Comparison of ENCODE assay signal across 19 cellular contexts in genomic region chr7:132381742-132382472, GRCh38.
DNase-seq lines count a peak whose midpoint lies in the region; ATAC-seq and TF ChIP-seq lines count a peak whose summit lies in the region.
"Had no signal": no experiment of that assay in that cellular context is flagged by ENCODE, and none has a peak within 500 bp of the region (broad histone marks: within the 10 kb centered on the region; RNA-seq: fewer than 3 reads in every experiment).

No MANE protein-coding gene starts in this region.

- TF ChIP-seq EP300 in tibial nerve (IDR thresholded peaks at IDR 0.05), result no peak

- H3K9me3 ChIP-seq in spleen (no peaks in the 10 kb centered on the region), tibial nerve (no peaks in the 10 kb centered on the region)
- H3K9me3 ChIP-seq: SJSA1, testis had no signal

- peaks cover 0 to 16% (median 5%) of the 10 kb centered on the region in 6 donors for H3K4me1 ChIP-seq in spleen
- peaks cover 0 to 39% (median 3%) of the 10 kb centered on the region in 4 donors for H3K4me1 ChIP-seq in tibial nerve
- H3K4me1 ChIP-seq: SJSA1 had no signal

- H3K36me3 ChIP-seq in spleen, result no peaks in the 10 kb centered on the region
- H3K36me3 ChIP-seq in tibial nerve, result no peaks in the 10 kb centered on the region
- H3K36me3 ChIP-seq: SJSA1 had no signal

- H3K36me3 Mint-ChIP-seq in activated CD4-positive, alpha-beta memory T cell treated with anti-CD3 and anti-CD28 coated beads for 36 hours, result no peaks in the 10 kb centered on the region

- WGBS in spleen, 5 donors, result 48 to 61% (median 57%) methylated on average over 9 of the region's 9 CpGs
- WGBS in tibial nerve, 2 donors, result 52 to 61% methylated on average over 9 of the region's 9 CpGs

- peaks cover 1% of the 10 kb centered on the region for H3K27me3 Mint-ChIP-seq in activated CD4-positive, alpha-beta memory T cell treated with anti-CD3 and anti-CD28 coated beads for 36 hours

- CTCF ChIA-PET in activated CD4-positive, alpha-beta memory T cell treated with anti-CD3 and anti-CD28 coated beads for 36 hours (lab: Charles Lee), result no interaction called here

- POLR2A ChIA-PET in activated CD4-positive, alpha-beta memory T cell treated with anti-CD3 and anti-CD28 coated beads for 36 hours (lab: Charles Lee), result no interaction called here

- no peaks in the 10 kb centered on the region for H3K4me1 Mint-ChIP-seq in activated CD4-positive, alpha-beta memory T cell treated with anti-CD3 and anti-CD28 coated beads for 36 hours (ENCODE audit: low read depth)

- TF ChIP-seq POLR2A in spleen (IDR thresholded peaks at IDR 0.05) (no peak), tibial nerve (IDR thresholded peaks at IDR 0.05) (no peak)

- H3K27ac Mint-ChIP-seq in activated CD4-positive, alpha-beta memory T cell treated with anti-CD3 and anti-CD28 coated beads for 36 hours, result no peak overlapping the region
- H3K27ac Mint-ChIP-seq: activated naive CD4-positive, alpha-beta T cell treated with anti-CD3 and anti-CD28 coated beads for 36 hours; CD4-positive, alpha-beta T cell had no signal

- DNase-seq in DMS79 treated with DMSO at 0.1 percent for 48 hours (lab: John Stamatoyannopoulos, UW) (peak; percentile 43), DMS79 (lab: John Stamatoyannopoulos, UW) (no peak), SHP77 treated with DMSO at 0.1 percent for 48 hours (lab: John Stamatoyannopoulos, UW) (peak; percentile 89), left kidney (ENCODE audit: low read depth, low spot score) (peak; percentile 80), spleen (peak; percentile 44), tibial nerve (ENCODE audit: low spot score in 2 of 2) (no peak)
- DNase-seq in activated CD4-positive, alpha-beta memory T cell treated with anti-CD3 and anti-CD28 coated beads for 36 hours, result no peak
- DNase-seq: activated naive CD4-positive, alpha-beta T cell treated with anti-CD3 and anti-CD28 coated beads for 36 hours; caudate nucleus; CD4-positive, alpha-beta T cell; GOT3; hypothalamus; MM.1S; NCI-H526 treated with DMSO at 0.1 percent for 48 hours; occipital lobe; testis had no signal

- H3K4me3 Mint-ChIP-seq in activated CD4-positive, alpha-beta memory T cell treated with anti-CD3 and anti-CD28 coated beads for 36 hours, result no peak overlapping the region
- H3K4me3 Mint-ChIP-seq: activated naive CD4-positive, alpha-beta T cell treated with anti-CD3 and anti-CD28 coated beads for 36 hours; CD4-positive, alpha-beta T cell had no signal

- intact Hi-C loops in spleen (cut with DNase I; ENCODE audit: low total_unique reads), result no loop called here
- intact Hi-C loops in activated CD4-positive, alpha-beta memory T cell treated with anti-CD3 and anti-CD28 coated beads for 36 hours (cut with micrococcal nuclease), result no loop called here

- TF ChIP-seq CTCF in spleen (IDR thresholded peaks at IDR 0.05 in 8 of 11, conservative IDR thresholded peaks at IDR 0.05 in 3 of 11) (no peak), tibial nerve (IDR thresholded peaks at IDR 0.05) (no peak)

- H3K4me3 ChIP-seq in spleen (no peak overlapping the region), tibial nerve (no peak overlapping the region)
- H3K4me3 ChIP-seq: SJSA1, testis had no signal

- no peaks in the 10 kb centered on the region for H3K9me3 Mint-ChIP-seq in activated CD4-positive, alpha-beta memory T cell treated with anti-CD3 and anti-CD28 coated beads for 36 hours
- H3K9me3 Mint-ChIP-seq: activated naive CD4-positive, alpha-beta T cell treated with anti-CD3 and anti-CD28 coated beads for 36 hours; CD4-positive, alpha-beta T cell had no signal

- H3K27me3 ChIP-seq in spleen (replicated peaks in 1 of 7) (peaks cover 0 to 16% (median 0%) of the 10 kb centered on the region in 7 donors), tibial nerve (no peaks in the 10 kb centered on the region)
- H3K27me3 ChIP-seq: testis had no signal

- no peak for ATAC-seq in HG02678 (IDR thresholded peaks at IDR 0.05; ENCODE audit: unreplicated experiment)

- H3K27ac ChIP-seq in spleen (no peak overlapping the region), tibial nerve (no peak overlapping the region)
- H3K27ac ChIP-seq: 22Rv1, SJSA1, testis had no signal

Comparison
In these comparisons a context has a peak if more than half of its experiments do, and no peak if none do; other contexts are left out.
1. DNase-seq: peak in DMS79 treated with DMSO at 0.1 percent for 48 hours (single experiment), SHP77 treated with DMSO at 0.1 percent for 48 hours (single experiment), left kidney (single experiment) and spleen (single experiment); none in DMS79 (single experiment), activated CD4-positive, alpha-beta memory T cell treated with anti-CD3 and anti-CD28 coated beads for 36 hours (single experiment) and tibial nerve (0 of 2).